ENCODE assay signal across 18 cellular contexts in genomic region chr6:20678831-20679352, GRCh38.
DNase-seq lines count a peak whose midpoint lies in the region; ATAC-seq, FAIRE-seq and TF ChIP-seq lines count a peak whose summit lies in the region.
"Had no signal": no experiment of that assay in that cellular context is flagged by ENCODE, and none has a peak within 500 bp of the region (broad histone marks: within the 10 kb centered on the region; RNA-seq: fewer than 3 reads in every experiment).

No MANE protein-coding gene starts in this region.

- WGBS in K562 (ENCODE audit: insufficient coverage, low coverage, missing lambda C conversion rate): 74% methylated on average over 2 of the region's 2 CpGs

- intact Hi-C loops in K562 (cut with micrococcal nuclease): no loop called here
- intact Hi-C loops in A673 (cut with micrococcal nuclease; ENCODE audit: unreplicated experiment): no loop called here

- 0 out of 3 replicates have a peak, but pooled peaks cover 9% of the 10 kb centered on the region for H3K79me2 ChIP-seq in K562 (ENCODE audit: control insufficient read depth, insufficient read depth, low read length)

- no peaks in the 10 kb centered on the region; a peak in 1 of 5 replicates for H3K4me1 ChIP-seq in K562 (replicated peaks in 1 of 2; ENCODE audit: control insufficient read depth in 2 of 2, insufficient read depth in 2 of 2, low read length in 2 of 2)
- H3K4me1 ChIP-seq in A673 (ENCODE audit: insufficient read depth, low read length, poor library complexity, severe bottlenecking): peaks cover 14% of the 10 kb centered on the region

- CTCF ChIA-PET in HEK293T (lab: Yijun Ruan, JAX) (interaction anchor here (0.8 kb wide), 1 partner anchor 9 kb away, joined by 3 read pairs; no protein-coding TSS in a partner anchor), K562 (lab: Yijun Ruan, JAX; ENCODE audit: low intra/inter-chr PET ratio) (no interaction called here), A673 (lab: Charles Lee) (no interaction called here)

- H3K9me1 ChIP-seq in K562 (ENCODE audit: control insufficient read depth, insufficient read depth, low read length): no peaks in the 10 kb centered on the region

- no peak for TF ChIP-seq POLR2A in K562 (conservative IDR thresholded peaks at IDR 0.05)

- no peaks in the 10 kb centered on the region for H3K27me3 ChIP-seq in K562 (ENCODE audit: control insufficient read depth in 2 of 2, insufficient read depth in 2 of 2, low read length in 2 of 2)
- H3K27me3 ChIP-seq in A673 (replicated peaks; ENCODE audit: insufficient read depth, low read depth, low read length, poor library complexity): no peaks in the 10 kb centered on the region
- H3K27me3 ChIP-seq: BLaER1 treated with 17β-estradiol and CSF1 and Interleukin-3, amounts not matched to agents 10 nM and 100 nM had no signal

- H4K20me1 ChIP-seq in K562 (replicated peaks; ENCODE audit: control insufficient read depth, insufficient read depth, low read length): no peaks in the 10 kb centered on the region

- FAIRE-seq in K562 (lab: Jason Lieb, UNC): no peak
- FAIRE-seq: GM12892 had no signal

- in situ Hi-C loops in K562 (cut with MboI): no loop called here
- in situ Hi-C loops in GM13977 (cut with MboI; ENCODE audit: low pct_unique_long_range_greater_than_20kb, low sequenced_read_pairs, unreplicated experiment): no loop called here

- H3K4me2 ChIP-seq in K562 (ENCODE audit: insufficient read depth, low read length): no peak overlapping the region
- H3K4me2 ChIP-seq: BLaER1 treated with 17β-estradiol and CSF1 and Interleukin-3, amounts not matched to agents 10 nM and 100 nM had no signal

- no peak overlapping the region for H3K27ac ChIP-seq in K562 (ENCODE audit: extremely low read depth, low read depth, low read length)
- no peak overlapping the region for H3K27ac ChIP-seq in A673 (ENCODE audit: low read depth, low read length, poor library complexity, severe bottlenecking)
- H3K27ac ChIP-seq: BLaER1 treated with 17β-estradiol and CSF1 and Interleukin-3, amounts not matched to agents 10 nM and 100 nM had no signal

- POLR2A ChIA-PET in HEK293T (lab: Yijun Ruan, JAX) (no interaction called here), K562 (lab: Yijun Ruan, JAX) (interaction anchor here (0.6 to 0.7 kb wide), 2 partner anchors 10 to 152 kb away, joined by 3 read pairs; no protein-coding TSS in a partner anchor), A673 (lab: Charles Lee; ENCODE audit: low non-redundant PET) (no interaction called here)

- H3K36me3 ChIP-seq in K562 (ENCODE audit: control insufficient read depth, insufficient read depth, low read length) (no peaks in the 10 kb centered on the region), A673 (ENCODE audit: insufficient read depth, low read length, poor library complexity, severe bottlenecking) (no peaks in the 10 kb centered on the region)

- H3K4me3 ChIP-seq in K562: no peak overlapping the region
- no peak overlapping the region for H3K4me3 ChIP-seq in A673 (ENCODE audit: low read depth, low read length, poor library complexity, severe bottlenecking)
- H3K4me3 ChIP-seq: BLaER1 treated with 17β-estradiol and CSF1 and Interleukin-3, amounts not matched to agents 10 nM and 100 nM had no signal

- ATAC-seq in K562: peak; percentile 68
- ATAC-seq: CD8-positive, alpha-beta T cell had no signal

- H3K9ac ChIP-seq in K562 (ENCODE audit: insufficient read depth in 1 of 2, low read depth in 2 of 2, low read length in 2 of 2): no peak overlapping the region
- H3K9ac ChIP-seq: BLaER1 treated with 17β-estradiol and CSF1 and Interleukin-3, amounts not matched to agents 10 nM and 100 nM had no signal

- no peak for TF ChIP-seq RAD21 in K562 (CRISPR knock-in tag; conservative IDR thresholded peaks at IDR 0.05 in 1 of 2, IDR thresholded peaks at IDR 0.05 in 1 of 2)

- DNase-seq in NCI-H2171 treated with DMSO at 0.1 percent for 48 hours (lab: John Stamatoyannopoulos, UW) (peak; percentile 56), NCI-H2171 (lab: John Stamatoyannopoulos, UW) (no peak), ELR (ENCODE audit: low read depth) (peak; percentile 10), HEK293T (ENCODE audit: extremely low spot score) (no peak), K562 (ENCODE audit: extremely low read depth in 1 of 4, low spot score in 3 of 4) (no peak), cerebellum (ENCODE audit: low spot score) (no peak), A673 (ENCODE audit: low spot score) (no peak), GM13977 (ENCODE audit: low spot score) (no peak)
- DNase-seq: CD8-positive, alpha-beta T cell; EL; H7; KBM-7; NCI-H1105; NCI-H2107; T-helper 1 cell; T-helper 9 cell had no signal

- H2AFZ ChIP-seq in K562 (ENCODE audit: low read depth, low read length): no peak overlapping the region

- H3K9me3 ChIP-seq in K562 (replicated peaks; ENCODE audit: control insufficient read depth, insufficient read depth, low read depth, low read length) (no peaks in the 10 kb centered on the region), A673 (ENCODE audit: low read depth, low read length, poor library complexity, severe bottlenecking) (no peaks in the 10 kb centered on the region)

- BruUV-seq in K562 (replicated peaks; lab: Mats Ljungman, UMichigan): no TSS peak
- BruUV-seq in A673 (replicated peaks; lab: Mats Ljungman, UMichigan): no TSS peak

- TF ChIP-seq EP300 in K562 (IDR thresholded peaks at IDR 0.05; ENCODE audit: low read length): no peak

- TF ChIP-seq CTCF in K562 (IDR thresholded peaks at IDR 0.05 in 2 of 3, conservative IDR thresholded peaks at IDR 0.05 in 1 of 3; ENCODE audit: insufficient read depth in 2 of 3, low read depth in 1 of 3, low read length in 3 of 3) (no peak), A673 (conservative IDR thresholded peaks at IDR 0.05; ENCODE audit: low read depth, low read length) (no peak), GM13977 (IDR thresholded peaks at IDR 0.05; ENCODE audit: extremely low read depth, insufficient read depth, missing control alignments) (no peak)

TF ChIP-seq in HEK293T, 16 proteins besides CTCF, POLR2A, EP300 and RAD21:
- TF ChIP-seq ELF4 (IDR thresholded peaks at IDR 0.05) (no peak), FOXA1 (IDR thresholded peaks at IDR 0.05) (no peak), HDGF (IDR thresholded peaks at IDR 0.05; ENCODE audit: borderline replicate concordance) (no peak), CTBP1 (IDR thresholded peaks at IDR 0.05; ENCODE audit: borderline replicate concordance) (no peak), PKNOX1 (IDR thresholded peaks at IDR 0.05) (peak; percentile 82), BHLHE40 (IDR thresholded peaks at IDR 0.05; ENCODE audit: borderline replicate concordance) (no peak)

TF ChIP-seq in K562, 482 proteins besides CTCF, POLR2A, EP300 and RAD21:
- TF ChIP-seq RFX1 (IDR thresholded peaks at IDR 0.05): peak; percentile 62
- TF ChIP-seq MEIS2 (IDR thresholded peaks at IDR 0.05; ENCODE audit: partially characterized antibody): peak; percentile 51
- TF ChIP-seq ZNF212 (CRISPR knock-in tag; IDR thresholded peaks at IDR 0.05): no peak
- peak; percentile 43; the same call in 1 of the 2 replicates for TF ChIP-seq PKNOX1 (IDR thresholded peaks at IDR 0.05)

Comparison
In these comparisons a context has a peak if more than half of its experiments do, and no peak if none do; other contexts are left out.
1. DNase-seq: peak in NCI-H2171 treated with DMSO at 0.1 percent for 48 hours (single experiment) and ELR (single experiment); none in NCI-H2171 (single experiment), HEK293T (single experiment), K562 (0 of 4), cerebellum (single experiment), A673 (single experiment) and GM13977 (single experiment).